In the genomic region with DNA sequence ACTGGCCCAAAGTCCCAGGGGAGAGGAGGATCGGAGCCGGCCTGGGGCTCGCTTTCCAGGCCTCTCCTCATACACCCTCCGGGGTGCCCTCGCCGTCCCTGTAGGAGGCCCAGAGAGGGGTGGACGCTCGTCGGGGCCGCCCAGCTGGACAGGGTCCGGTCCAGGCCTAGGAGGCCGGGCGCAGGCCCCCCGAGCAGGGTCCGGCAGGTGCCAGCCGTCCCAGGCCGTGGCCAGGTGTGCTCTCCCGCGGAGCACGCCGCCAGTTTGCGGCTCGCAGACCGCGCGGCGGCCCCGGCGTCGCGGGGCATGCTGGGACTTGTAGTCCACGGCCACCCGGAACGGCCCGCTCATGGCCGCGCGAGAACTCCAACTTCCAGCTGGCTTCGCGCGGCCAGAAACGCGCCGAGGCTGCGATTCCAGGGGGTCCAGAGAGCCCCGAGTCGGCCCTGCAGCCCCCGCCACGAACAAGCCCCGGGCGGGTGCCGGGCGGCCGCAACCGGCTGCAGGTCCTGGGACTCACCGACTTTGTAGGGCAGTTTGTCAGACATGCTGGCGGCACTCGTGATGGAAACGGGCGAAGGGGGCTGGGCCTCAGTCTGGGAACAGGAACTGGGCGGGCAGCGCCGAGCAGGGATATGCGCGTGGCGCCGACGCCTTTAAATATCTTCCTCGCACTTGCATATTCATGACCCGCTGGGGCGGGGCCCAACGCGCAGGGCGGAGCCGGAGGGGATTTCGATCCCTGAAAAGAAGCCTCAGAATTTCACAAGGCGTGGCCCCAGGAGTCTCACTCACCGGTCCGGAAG, we compare ENCODE assay signal across 8 cellular contexts. TPM values are rescaled to one million over a fixed set of nuclear protein-coding genes. Genes with fewer than 3 reads are reported as not detected.
DNase-seq lines count a peak whose midpoint lies in the region; ATAC-seq and TF ChIP-seq lines count a peak whose summit lies in the region.

A gene (minus strand): TSS at position 633 of the 806 bp plus-strand sequence. CDS start 85 bp downstream, at position 548.

- H3K4me1 Mint-ChIP-seq in activated naive CD8-positive, alpha-beta T cell (ENCODE audit: low read depth), result peaks cover 16% of the 10 kb centered on the region
- H3K4me1 Mint-ChIP-seq in glutamatergic neuron (ENCODE audit: low read depth, unreplicated experiment) (no peaks in the 10 kb centered on the region), osteocyte (ENCODE audit: unreplicated experiment) (peaks cover 3% of the 10 kb centered on the region)

- H3K4me3 Mint-ChIP-seq in activated naive CD8-positive, alpha-beta T cell, result peak within 1 kb of the TSS; percentile 91
- peak within 1 kb of the TSS; percentile 92 for H3K4me3 Mint-ChIP-seq in glutamatergic neuron (ENCODE audit: unreplicated experiment)
- peak within 1 kb of the TSS; percentile 88 for H3K4me3 Mint-ChIP-seq in osteocyte (ENCODE audit: unreplicated experiment)

- H3K27ac ChIP-seq in thymus (ENCODE audit: low read depth), result peak within 1 kb of the TSS; percentile 92

- DNase-seq in NCI-H1092 treated with DMSO at 0.1 percent for 48 hours (lab: John Stamatoyannopoulos, UW) (peak; percentile 96), SKM-1 (lab: John Stamatoyannopoulos, UW; ENCODE audit: unreplicated experiment) (peak; percentile 95), glutamatergic neuron (peak; percentile 93), osteocyte (ENCODE audit: extremely low spot score, unreplicated experiment) (peak; percentile 97)

- H3K4me1 ChIP-seq in thymus (ENCODE audit: control insufficient read depth, insufficient read depth, low read length), result no peaks in the 10 kb centered on the region

- ATAC-seq in HG02610 (IDR thresholded peaks at IDR 0.05; ENCODE audit: unreplicated experiment), result peak; percentile 91

- no peaks in the 10 kb centered on the region for H3K9me3 Mint-ChIP-seq in activated naive CD8-positive, alpha-beta T cell (ENCODE audit: low read depth)
- H3K9me3 Mint-ChIP-seq in glutamatergic neuron (ENCODE audit: unreplicated experiment) (peaks cover 3% of the 10 kb centered on the region), osteocyte (ENCODE audit: unreplicated experiment) (no peaks in the 10 kb centered on the region)

- H3K9me3 ChIP-seq in thymus (ENCODE audit: control insufficient read depth), result no peaks in the 10 kb centered on the region

- H3K27me3 ChIP-seq in thymus (ENCODE audit: control insufficient read depth, insufficient read depth), result no peaks in the 10 kb centered on the region

- under 1% methylated on average over 79 of the region's 79 CpGs for whole genome bisulfite sequencing in thymus

- peak; percentile 28 for TF ChIP-seq CTCF in glutamatergic neuron (IDR thresholded peaks at IDR 0.05; ENCODE audit: partially characterized antibody, unreplicated experiment)
- no peak for TF ChIP-seq CTCF in osteocyte (IDR thresholded peaks at IDR 0.05)

- H3K36me3 ChIP-seq in thymus (ENCODE audit: control insufficient read depth, insufficient read depth), result no peaks in the 10 kb centered on the region

- H3K27ac Mint-ChIP-seq in activated naive CD8-positive, alpha-beta T cell, result peak within 1 kb of the TSS; percentile 95
- H3K27ac Mint-ChIP-seq in glutamatergic neuron (ENCODE audit: unreplicated experiment), result peak within 1 kb of the TSS; percentile 90
- H3K27ac Mint-ChIP-seq in osteocyte (ENCODE audit: unreplicated experiment), result peak within 1 kb of the TSS; percentile 90

- peaks cover 4% of the 10 kb centered on the region for H3K36me3 Mint-ChIP-seq in activated naive CD8-positive, alpha-beta T cell
- H3K36me3 Mint-ChIP-seq in glutamatergic neuron (ENCODE audit: unreplicated experiment) (no peaks in the 10 kb centered on the region), osteocyte (ENCODE audit: unreplicated experiment) (no peaks in the 10 kb centered on the region)

- H3K27me3 Mint-ChIP-seq in activated naive CD8-positive, alpha-beta T cell, result no peaks in the 10 kb centered on the region
- H3K27me3 Mint-ChIP-seq in glutamatergic neuron (ENCODE audit: unreplicated experiment) (peaks cover 1% of the 10 kb centered on the region), osteocyte (ENCODE audit: unreplicated experiment) (no peaks in the 10 kb centered on the region)

- peak within 1 kb of the TSS; percentile 95 for H3K4me3 ChIP-seq in GM08714 (ENCODE audit: low read length)
- peak within 1 kb of the TSS; percentile 95 for H3K4me3 ChIP-seq in thymus (ENCODE audit: low read length)

RNA-seq across cellular contexts. Expression of the gene that starts here (rescaled TPM):
- total RNA-seq in glutamatergic neuron (ENCODE audit: unreplicated experiment) (97.9 TPM), osteocyte (110 and 114 TPM in 2 replicates)
- polyA plus RNA-seq in thymus, result 56.0 TPM

Comparison
In these comparisons a context has a peak if more than half of its experiments do, and no peak if none do; other contexts are left out.
1. Peak in every context shown above with its lines: DNase-seq, ATAC-seq, H3K4me3 ChIP-seq and H3K27ac ChIP-seq.